In the genomic region with DNA sequence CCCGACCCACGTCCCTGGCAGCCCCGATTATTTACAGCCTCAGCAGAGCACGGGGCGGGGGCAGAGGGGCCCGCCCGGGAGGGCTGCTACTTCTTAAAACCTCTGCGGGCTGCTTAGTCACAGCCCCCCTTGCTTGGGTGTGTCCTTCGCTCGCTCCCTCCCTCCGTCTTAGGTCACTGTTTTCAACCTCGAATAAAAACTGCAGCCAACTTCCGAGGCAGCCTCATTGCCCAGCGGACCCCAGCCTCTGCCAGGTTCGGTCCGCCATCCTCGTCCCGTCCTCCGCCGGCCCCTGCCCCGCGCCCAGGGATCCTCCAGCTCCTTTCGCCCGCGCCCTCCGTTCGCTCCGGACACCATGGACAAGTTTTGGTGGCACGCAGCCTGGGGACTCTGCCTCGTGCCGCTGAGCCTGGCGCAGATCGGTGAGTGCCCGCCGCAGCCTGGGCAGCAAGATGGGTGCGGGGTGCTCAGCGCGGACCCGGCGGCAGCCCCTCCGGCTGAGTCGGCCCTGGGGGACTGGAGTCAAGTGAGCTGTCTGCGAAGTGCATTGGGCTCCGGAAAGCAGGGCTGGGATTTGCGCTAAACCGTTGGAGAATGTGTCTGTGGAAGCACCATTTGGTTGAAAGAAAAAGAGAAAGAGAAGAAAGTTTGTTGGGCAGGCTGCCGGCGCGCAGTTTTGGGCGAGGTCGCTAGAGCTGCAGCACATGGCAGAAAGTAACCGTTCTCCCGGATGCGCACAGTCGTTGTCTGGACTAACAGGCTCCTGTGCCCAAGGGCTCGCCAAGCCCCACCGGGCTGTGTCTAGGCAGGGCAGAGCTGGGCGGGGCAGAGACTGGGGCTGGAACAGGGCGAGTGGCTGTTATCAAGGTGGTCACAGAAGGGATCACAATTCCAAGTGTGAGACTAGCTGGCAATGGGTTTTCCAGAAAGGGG, we compare ENCODE assay signal across 8 cellular contexts. TPM values are rescaled to one million over a fixed set of nuclear protein-coding genes. Genes with fewer than 3 reads are reported as not detected.
DNase-seq lines count a peak whose midpoint lies in the region; ATAC-seq and TF ChIP-seq lines count a peak whose summit lies in the region.

Gene CD44, plus strand, starts transcription at position 223 of the 933 bp plus-strand sequence. Its CDS starts 133 bp downstream, at position 356.

- peaks cover 49% of the 10 kb centered on the region for H3K4me1 ChIP-seq in CD4-positive, CD25-positive, alpha-beta regulatory T cell (ENCODE audit: control insufficient read depth, insufficient read depth, low read length, poor library complexity, severe bottlenecking)
- H3K4me1 ChIP-seq in KMS-11 (ENCODE audit: low read depth, poor library complexity, severe bottlenecking) = peaks cover 19% of the 10 kb centered on the region

- no peaks in the 10 kb centered on the region for H4K20me1 ChIP-seq in KMS-11 (ENCODE audit: insufficient read depth)

- peak within 1 kb of the TSS; percentile 97 for H2AFZ ChIP-seq in KMS-11 (ENCODE audit: low read depth)

- peak; percentile 86 to 88 for ATAC-seq in CD4-positive, CD25-positive, alpha-beta regulatory T cell (ENCODE audit: low read depth in 2 of 2)
- peak; percentile 37 for ATAC-seq in GM19455 (IDR thresholded peaks at IDR 0.05; ENCODE audit: unreplicated experiment)

- H3K79me2 ChIP-seq in KMS-11 (ENCODE audit: insufficient read depth, low read depth) = no peaks in the 10 kb centered on the region

- H3K36me3 ChIP-seq in CD4-positive, CD25-positive, alpha-beta regulatory T cell (ENCODE audit: control insufficient read depth, insufficient read depth, low read length) = peaks cover 5% of the 10 kb centered on the region
- H3K36me3 ChIP-seq in KMS-11 (ENCODE audit: insufficient read depth) = no peaks in the 10 kb centered on the region

- H3K9ac ChIP-seq in KMS-11 = peak within 1 kb of the TSS; percentile 39; the same call in 1 of the 2 replicates

- DNase-seq in CD4-positive, CD25-positive, alpha-beta regulatory T cell = peak; percentile 79 to 86 (median 81)
- peak; percentile 44 to 70 (median 64) for DNase-seq in activated CD4-positive, CD25-positive, alpha-beta regulatory T cell (lab: John Stamatoyannopoulos, UW)
- peak in 5 of 61 donors; percentile 12 to 68 (median 18) for DNase-seq in caudate nucleus (lab: John Stamatoyannopoulos, UW)
- peak; percentile 89 for DNase-seq in kidney tubule cell (ENCODE audit: low spot score)
- peak; percentile 76 for DNase-seq in stimulated activated CD4-positive, alpha-beta T cell treated with anti-CD3 and anti-CD28 coated beads, Interleukin-1b, Interleukin-23, amount 100 ng/mL, for 48 hours
- no peak for DNase-seq in NCI-H1694 (lab: John Stamatoyannopoulos, UW)

- no peak for TF ChIP-seq CTCF in KMS-11 (conservative IDR thresholded peaks at IDR 0.05; ENCODE audit: low read depth, low read length)

- peak within 1 kb of the TSS; percentile 94 to 99 (median 96) for H3K4me3 Mint-ChIP-seq in CD4-positive, CD25-positive, alpha-beta regulatory T cell

- peaks cover 25% of the 10 kb centered on the region for H3K36me3 Mint-ChIP-seq in CD4-positive, CD25-positive, alpha-beta regulatory T cell

- H3K4me2 ChIP-seq in KMS-11 = peak within 1 kb of the TSS; percentile 84

- H3K27ac Mint-ChIP-seq in CD4-positive, CD25-positive, alpha-beta regulatory T cell = peak within 1 kb of the TSS; percentile 98 to 100 (median 99)

- H3K27me3 Mint-ChIP-seq in CD4-positive, CD25-positive, alpha-beta regulatory T cell = no peaks in the 10 kb centered on the region

- H3K27me3 ChIP-seq in CD4-positive, CD25-positive, alpha-beta regulatory T cell (ENCODE audit: control insufficient read depth, insufficient read depth, low read length) = no peaks in the 10 kb centered on the region
- H3K27me3 ChIP-seq in KMS-11 (ENCODE audit: insufficient read depth, low read depth) = peaks cover 26% of the 10 kb centered on the region

- H3K27ac ChIP-seq in CD4-positive, CD25-positive, alpha-beta regulatory T cell (ENCODE audit: insufficient read depth, low read length, poor library complexity, severe bottlenecking) = peak within 1 kb of the TSS; percentile 91
- H3K27ac ChIP-seq in KMS-11 (no peak within 1 kb of the TSS), caudate nucleus (ENCODE audit: low read depth, low read length) (peak within 1 kb of the TSS; percentile 24)

- no peaks in the 10 kb centered on the region for H3K9me3 ChIP-seq in CD4-positive, CD25-positive, alpha-beta regulatory T cell (ENCODE audit: control insufficient read depth in 2 of 2, low read length in 2 of 2)

- peaks cover 14 to 50% (median 33%) of the 10 kb centered on the region in 4 donors for H3K4me1 Mint-ChIP-seq in CD4-positive, CD25-positive, alpha-beta regulatory T cell

- peak within 1 kb of the TSS; percentile 100 for H3K4me3 ChIP-seq in CD4-positive, CD25-positive, alpha-beta regulatory T cell (ENCODE audit: low read depth, low read length)
- H3K4me3 ChIP-seq in KMS-11 (IDR thresholded peaks at IDR 0.05; ENCODE audit: insufficient read depth, low read depth, low read length) = no peak within 1 kb of the TSS

- H3K9me3 Mint-ChIP-seq in CD4-positive, CD25-positive, alpha-beta regulatory T cell = peaks cover 0 to 3% (median 0%) of the 10 kb centered on the region in 7 donors

RNA-seq across cellular contexts. Expression of gene CD44, which starts in this region (rescaled TPM):
- 1,181 TPM for total RNA-seq in CD4-positive, CD25-positive, alpha-beta regulatory T cell
- 100 to 1,000 TPM; 441 to 539 (median 477) TPM for polyA plus RNA-seq in CD4-positive, CD25-positive, alpha-beta regulatory T cell
